Comparison of ENCODE assay signal across 2 cellular contexts in the genomic region with DNA sequence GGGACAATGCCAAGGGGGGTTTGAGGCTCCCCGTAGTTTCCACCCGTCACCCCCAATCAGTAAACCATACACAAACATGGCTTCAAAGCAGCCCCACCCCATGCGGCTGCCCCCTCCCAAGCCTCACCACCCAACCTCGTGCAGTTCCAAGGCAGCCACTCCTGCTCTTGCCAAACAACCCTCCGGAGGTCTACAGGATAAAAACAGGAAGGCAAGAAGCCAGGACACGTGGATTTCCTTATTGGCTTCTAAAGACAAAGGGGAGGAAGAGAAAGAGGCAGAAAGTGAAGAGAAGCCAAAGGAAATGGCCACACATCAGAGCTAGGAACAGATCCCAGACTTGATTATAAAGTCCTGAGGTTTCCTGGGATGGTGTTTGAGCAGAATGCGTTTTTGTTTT.
TF ChIP-seq lines count a peak whose summit lies in the region.

No MANE protein-coding gene starts in this region.

TF ChIP-seq in GM23338, 12 proteins besides CTCF, POLR2A, EP300 and RAD21 (continues in another document):
- TF ChIP-seq, protein P1, sequence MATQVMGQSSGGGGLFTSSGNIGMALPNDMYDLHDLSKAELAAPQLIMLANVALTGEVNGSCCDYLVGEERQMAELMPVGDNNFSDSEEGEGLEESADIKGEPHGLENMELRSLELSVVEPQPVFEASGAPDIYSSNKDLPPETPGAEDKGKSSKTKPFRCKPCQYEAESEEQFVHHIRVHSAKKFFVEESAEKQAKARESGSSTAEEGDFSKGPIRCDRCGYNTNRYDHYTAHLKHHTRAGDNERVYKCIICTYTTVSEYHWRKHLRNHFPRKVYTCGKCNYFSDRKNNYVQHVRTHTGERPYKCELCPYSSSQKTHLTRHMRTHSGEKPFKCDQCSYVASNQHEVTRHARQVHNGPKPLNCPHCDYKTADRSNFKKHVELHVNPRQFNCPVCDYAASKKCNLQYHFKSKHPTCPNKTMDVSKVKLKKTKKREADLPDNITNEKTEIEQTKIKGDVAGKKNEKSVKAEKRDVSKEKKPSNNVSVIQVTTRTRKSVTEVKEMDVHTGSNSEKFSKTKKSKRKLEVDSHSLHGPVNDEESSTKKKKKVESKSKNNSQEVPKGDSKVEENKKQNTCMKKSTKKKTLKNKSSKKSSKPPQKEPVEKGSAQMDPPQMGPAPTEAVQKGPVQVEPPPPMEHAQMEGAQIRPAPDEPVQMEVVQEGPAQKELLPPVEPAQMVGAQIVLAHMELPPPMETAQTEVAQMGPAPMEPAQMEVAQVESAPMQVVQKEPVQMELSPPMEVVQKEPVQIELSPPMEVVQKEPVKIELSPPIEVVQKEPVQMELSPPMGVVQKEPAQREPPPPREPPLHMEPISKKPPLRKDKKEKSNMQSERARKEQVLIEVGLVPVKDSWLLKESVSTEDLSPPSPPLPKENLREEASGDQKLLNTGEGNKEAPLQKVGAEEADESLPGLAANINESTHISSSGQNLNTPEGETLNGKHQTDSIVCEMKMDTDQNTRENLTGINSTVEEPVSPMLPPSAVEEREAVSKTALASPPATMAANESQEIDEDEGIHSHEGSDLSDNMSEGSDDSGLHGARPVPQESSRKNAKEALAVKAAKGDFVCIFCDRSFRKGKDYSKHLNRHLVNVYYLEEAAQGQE (IDR thresholded peaks at IDR 0.05; ENCODE audit: unreplicated experiment): no peak
- TF ChIP-seq NANOG (IDR thresholded peaks at IDR 0.05; ENCODE audit: borderline replicate concordance) (no peak), POLR2AphosphoS5 (IDR thresholded peaks at IDR 0.05; ENCODE audit: low read depth) (no peak), ZNF331 (CRISPR knock-in tag; IDR thresholded peaks at IDR 0.05; ENCODE audit: low read depth) (no peak), EZH2phosphoT487 (IDR thresholded peaks at IDR 0.05; ENCODE audit: unreplicated experiment) (no peak), CREB1 (CRISPR knock-in tag; IDR thresholded peaks at IDR 0.05; ENCODE audit: low read depth) (no peak), EZH2 (IDR thresholded peaks at IDR 0.05; ENCODE audit: low read depth, unreplicated experiment) (no peak), ZNF114 (CRISPR knock-in tag; IDR thresholded peaks at IDR 0.05) (no peak)
- TF ChIP-seq, protein P2, sequence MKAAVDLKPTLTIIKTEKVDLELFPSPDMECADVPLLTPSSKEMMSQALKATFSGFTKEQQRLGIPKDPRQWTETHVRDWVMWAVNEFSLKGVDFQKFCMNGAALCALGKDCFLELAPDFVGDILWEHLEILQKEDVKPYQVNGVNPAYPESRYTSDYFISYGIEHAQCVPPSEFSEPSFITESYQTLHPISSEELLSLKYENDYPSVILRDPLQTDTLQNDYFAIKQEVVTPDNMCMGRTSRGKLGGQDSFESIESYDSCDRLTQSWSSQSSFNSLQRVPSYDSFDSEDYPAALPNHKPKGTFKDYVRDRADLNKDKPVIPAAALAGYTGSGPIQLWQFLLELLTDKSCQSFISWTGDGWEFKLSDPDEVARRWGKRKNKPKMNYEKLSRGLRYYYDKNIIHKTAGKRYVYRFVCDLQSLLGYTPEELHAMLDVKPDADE (IDR thresholded peaks at IDR 0.05): no peak
- TF ChIP-seq, protein P3, sequence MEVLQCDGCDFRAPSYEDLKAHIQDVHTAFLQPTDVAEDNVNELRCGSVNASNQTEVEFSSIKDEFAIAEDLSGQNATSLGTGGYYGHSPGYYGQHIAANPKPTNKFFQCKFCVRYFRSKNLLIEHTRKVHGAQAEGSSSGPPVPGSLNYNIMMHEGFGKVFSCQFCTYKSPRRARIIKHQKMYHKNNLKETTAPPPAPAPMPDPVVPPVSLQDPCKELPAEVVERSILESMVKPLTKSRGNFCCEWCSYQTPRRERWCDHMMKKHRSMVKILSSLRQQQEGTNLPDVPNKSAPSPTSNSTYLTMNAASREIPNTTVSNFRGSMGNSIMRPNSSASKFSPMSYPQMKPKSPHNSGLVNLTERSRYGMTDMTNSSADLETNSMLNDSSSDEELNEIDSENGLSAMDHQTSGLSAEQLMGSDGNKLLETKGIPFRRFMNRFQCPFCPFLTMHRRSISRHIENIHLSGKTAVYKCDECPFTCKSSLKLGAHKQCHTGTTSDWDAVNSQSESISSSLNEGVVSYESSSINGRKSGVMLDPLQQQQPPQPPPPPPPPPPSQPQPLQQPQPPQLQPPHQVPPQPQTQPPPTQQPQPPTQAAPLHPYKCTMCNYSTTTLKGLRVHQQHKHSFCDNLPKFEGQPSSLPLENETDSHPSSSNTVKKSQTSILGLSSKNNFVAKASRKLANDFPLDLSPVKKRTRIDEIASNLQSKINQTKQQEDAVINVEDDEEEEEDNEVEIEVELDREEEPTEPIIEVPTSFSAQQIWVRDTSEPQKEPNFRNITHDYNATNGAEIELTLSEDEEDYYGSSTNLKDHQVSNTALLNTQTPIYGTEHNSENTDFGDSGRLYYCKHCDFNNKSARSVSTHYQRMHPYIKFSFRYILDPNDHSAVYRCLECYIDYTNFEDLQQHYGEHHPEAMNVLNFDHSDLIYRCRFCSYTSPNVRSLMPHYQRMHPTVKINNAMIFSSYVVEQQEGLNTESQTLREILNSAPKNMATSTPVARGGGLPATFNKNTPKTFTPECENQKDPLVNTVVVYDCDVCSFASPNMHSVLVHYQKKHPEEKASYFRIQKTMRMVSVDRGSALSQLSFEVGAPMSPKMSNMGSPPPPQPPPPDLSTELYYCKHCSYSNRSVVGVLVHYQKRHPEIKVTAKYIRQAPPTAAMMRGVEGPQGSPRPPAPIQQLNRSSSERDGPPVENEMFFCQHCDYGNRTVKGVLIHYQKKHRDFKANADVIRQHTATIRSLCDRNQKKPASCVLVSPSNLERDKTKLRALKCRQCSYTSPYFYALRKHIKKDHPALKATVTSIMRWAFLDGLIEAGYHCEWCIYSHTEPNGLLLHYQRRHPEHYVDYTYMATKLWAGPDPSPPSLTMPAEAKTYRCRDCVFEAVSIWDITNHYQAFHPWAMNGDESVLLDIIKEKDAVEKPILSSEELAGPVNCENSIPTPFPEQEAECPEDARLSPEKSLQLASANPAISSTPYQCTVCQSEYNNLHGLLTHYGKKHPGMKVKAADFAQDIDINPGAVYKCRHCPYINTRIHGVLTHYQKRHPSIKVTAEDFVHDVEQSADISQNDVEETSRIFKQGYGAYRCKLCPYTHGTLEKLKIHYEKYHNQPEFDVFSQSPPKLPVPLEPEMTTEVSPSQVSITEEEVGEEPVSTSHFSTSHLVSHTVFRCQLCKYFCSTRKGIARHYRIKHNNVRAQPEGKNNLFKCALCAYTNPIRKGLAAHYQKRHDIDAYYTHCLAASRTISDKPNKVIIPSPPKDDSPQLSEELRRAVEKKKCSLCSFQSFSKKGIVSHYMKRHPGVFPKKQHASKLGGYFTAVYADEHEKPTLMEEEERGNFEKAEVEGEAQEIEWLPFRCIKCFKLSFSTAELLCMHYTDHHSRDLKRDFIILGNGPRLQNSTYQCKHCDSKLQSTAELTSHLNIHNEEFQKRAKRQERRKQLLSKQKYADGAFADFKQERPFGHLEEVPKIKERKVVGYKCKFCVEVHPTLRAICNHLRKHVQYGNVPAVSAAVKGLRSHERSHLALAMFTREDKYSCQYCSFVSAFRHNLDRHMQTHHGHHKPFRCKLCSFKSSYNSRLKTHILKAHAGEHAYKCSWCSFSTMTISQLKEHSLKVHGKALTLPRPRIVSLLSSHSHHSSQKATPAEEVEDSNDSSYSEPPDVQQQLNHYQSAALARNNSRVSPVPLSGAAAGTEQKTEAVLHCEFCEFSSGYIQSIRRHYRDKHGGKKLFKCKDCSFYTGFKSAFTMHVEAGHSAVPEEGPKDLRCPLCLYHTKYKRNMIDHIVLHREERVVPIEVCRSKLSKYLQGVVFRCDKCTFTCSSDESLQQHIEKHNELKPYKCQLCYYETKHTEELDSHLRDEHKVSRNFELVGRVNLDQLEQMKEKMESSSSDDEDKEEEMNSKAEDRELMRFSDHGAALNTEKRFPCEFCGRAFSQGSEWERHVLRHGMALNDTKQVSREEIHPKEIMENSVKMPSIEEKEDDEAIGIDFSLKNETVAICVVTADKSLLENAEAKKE (CRISPR knock-in tag; IDR thresholded peaks at IDR 0.05): no peak

TF ChIP-seq in K562, 482 proteins besides CTCF, POLR2A, EP300 and RAD21 (continued from another document):
- TF ChIP-seq, protein P4, sequence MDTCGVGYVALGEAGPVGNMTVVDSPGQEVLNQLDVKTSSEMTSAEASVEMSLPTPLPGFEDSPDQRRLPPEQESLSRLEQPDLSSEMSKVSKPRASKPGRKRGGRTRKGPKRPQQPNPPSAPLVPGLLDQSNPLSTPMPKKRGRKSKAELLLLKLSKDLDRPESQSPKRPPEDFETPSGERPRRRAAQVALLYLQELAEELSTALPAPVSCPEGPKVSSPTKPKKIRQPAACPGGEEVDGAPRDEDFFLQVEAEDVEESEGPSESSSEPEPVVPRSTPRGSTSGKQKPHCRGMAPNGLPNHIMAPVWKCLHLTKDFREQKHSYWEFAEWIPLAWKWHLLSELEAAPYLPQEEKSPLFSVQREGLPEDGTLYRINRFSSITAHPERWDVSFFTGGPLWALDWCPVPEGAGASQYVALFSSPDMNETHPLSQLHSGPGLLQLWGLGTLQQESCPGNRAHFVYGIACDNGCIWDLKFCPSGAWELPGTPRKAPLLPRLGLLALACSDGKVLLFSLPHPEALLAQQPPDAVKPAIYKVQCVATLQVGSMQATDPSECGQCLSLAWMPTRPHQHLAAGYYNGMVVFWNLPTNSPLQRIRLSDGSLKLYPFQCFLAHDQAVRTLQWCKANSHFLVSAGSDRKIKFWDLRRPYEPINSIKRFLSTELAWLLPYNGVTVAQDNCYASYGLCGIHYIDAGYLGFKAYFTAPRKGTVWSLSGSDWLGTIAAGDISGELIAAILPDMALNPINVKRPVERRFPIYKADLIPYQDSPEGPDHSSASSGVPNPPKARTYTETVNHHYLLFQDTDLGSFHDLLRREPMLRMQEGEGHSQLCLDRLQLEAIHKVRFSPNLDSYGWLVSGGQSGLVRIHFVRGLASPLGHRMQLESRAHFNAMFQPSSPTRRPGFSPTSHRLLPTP (IDR thresholded peaks at IDR 0.05; ENCODE audit: borderline replicate concordance, extremely low read depth, insufficient read length): no peak
- TF ChIP-seq, protein P5, sequence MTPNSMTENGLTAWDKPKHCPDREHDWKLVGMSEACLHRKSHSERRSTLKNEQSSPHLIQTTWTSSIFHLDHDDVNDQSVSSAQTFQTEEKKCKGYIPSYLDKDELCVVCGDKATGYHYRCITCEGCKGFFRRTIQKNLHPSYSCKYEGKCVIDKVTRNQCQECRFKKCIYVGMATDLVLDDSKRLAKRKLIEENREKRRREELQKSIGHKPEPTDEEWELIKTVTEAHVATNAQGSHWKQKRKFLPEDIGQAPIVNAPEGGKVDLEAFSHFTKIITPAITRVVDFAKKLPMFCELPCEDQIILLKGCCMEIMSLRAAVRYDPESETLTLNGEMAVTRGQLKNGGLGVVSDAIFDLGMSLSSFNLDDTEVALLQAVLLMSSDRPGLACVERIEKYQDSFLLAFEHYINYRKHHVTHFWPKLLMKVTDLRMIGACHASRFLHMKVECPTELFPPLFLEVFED (CRISPR knock-in tag; conservative IDR thresholded peaks at IDR 0.05): no peak
- TF ChIP-seq KDM2B (CRISPR knock-in tag; IDR thresholded peaks at IDR 0.05) (no peak), PHF21A (IDR thresholded peaks at IDR 0.05; ENCODE audit: borderline replicate concordance, low read depth) (no peak)
TF ChIP-seq in K562: peak in this region for 0.
